In the genomic region with DNA sequence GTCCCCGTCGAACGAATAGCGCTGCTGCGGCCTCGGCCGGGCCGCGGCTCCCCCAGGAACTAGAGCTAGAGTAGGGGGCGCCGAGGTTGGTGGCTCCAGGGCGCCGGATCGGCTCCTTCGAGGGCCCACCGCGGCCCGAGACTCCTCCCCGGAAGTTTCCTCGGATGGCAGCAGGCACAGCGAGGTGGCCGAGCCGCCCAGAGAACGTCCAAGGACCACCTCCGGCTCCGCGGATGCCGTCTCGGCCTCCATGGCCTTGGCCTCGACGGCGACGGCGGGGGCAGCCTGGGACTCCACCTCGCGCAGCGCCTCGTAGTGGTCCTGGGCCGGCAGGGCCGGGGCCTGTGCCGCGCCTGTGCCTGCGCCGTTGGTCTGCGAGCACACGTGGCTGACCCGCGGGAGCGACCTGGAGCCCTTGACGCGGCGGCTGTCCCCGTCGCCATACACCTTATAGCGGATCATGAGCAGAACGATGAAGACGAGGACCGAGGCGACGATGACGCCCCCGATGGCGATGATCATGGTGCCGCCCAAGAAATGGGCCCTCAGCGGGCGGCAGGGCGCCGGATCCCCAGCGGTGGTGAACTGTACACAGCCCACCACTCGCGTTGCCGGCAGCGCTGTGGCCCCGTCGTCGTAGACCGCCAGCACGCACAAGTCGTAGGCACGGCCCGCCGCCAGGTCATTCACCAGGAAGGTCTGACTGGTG, we compare ENCODE assay signal across 1 cellular context.
TF ChIP-seq lines count a peak whose summit lies in the region.

No MANE protein-coding gene starts in this region.

TF ChIP-seq in WTC11, 78 proteins besides CTCF, POLR2A, EP300 and RAD21 (continued from another document):
- TF ChIP-seq, protein P1, sequence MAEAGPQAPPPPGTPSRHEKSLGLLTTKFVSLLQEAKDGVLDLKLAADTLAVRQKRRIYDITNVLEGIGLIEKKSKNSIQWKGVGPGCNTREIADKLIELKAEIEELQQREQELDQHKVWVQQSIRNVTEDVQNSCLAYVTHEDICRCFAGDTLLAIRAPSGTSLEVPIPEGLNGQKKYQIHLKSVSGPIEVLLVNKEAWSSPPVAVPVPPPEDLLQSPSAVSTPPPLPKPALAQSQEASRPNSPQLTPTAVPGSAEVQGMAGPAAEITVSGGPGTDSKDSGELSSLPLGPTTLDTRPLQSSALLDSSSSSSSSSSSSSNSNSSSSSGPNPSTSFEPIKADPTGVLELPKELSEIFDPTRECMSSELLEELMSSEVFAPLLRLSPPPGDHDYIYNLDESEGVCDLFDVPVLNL (CRISPR knock-in tag; IDR thresholded peaks at IDR 0.05; ENCODE audit: borderline replicate concordance, low read depth) = 0 out of 2 replicates have a peak, but pooled peaks have one; percentile 69
- TF ChIP-seq HMGA2 (CRISPR knock-in tag; IDR thresholded peaks at IDR 0.05) = no peak
- no peak for TF ChIP-seq NR3C1 (CRISPR knock-in tag; conservative IDR thresholded peaks at IDR 0.05; ENCODE audit: low read depth)
- TF ChIP-seq GABPB1 (CRISPR knock-in tag; IDR thresholded peaks at IDR 0.05) = no peak
- TF ChIP-seq, protein P2, sequence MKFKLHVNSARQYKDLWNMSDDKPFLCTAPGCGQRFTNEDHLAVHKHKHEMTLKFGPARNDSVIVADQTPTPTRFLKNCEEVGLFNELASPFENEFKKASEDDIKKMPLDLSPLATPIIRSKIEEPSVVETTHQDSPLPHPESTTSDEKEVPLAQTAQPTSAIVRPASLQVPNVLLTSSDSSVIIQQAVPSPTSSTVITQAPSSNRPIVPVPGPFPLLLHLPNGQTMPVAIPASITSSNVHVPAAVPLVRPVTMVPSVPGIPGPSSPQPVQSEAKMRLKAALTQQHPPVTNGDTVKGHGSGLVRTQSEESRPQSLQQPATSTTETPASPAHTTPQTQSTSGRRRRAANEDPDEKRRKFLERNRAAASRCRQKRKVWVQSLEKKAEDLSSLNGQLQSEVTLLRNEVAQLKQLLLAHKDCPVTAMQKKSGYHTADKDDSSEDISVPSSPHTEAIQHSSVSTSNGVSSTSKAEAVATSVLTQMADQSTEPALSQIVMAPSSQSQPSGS (CRISPR knock-in tag; IDR thresholded peaks at IDR 0.05; ENCODE audit: borderline replicate concordance, low read depth) = no peak
- TF ChIP-seq SMAD4 (CRISPR knock-in tag; IDR thresholded peaks at IDR 0.05) = no peak
- TF ChIP-seq ZNF671 (CRISPR knock-in tag; IDR thresholded peaks at IDR 0.05) = peak; percentile 54; the same call in 1 of the 2 replicates
- no peak; the same call in 1 of the 2 replicates for TF ChIP-seq ZNF263 (CRISPR knock-in tag; IDR thresholded peaks at IDR 0.05; ENCODE audit: low read depth)
- TF ChIP-seq CREB1 (CRISPR knock-in tag; IDR thresholded peaks at IDR 0.05) = no peak; the same call in 1 of the 2 replicates
- no peak for TF ChIP-seq ATF1 (CRISPR knock-in tag; IDR thresholded peaks at IDR 0.05)
- TF ChIP-seq KAT7 (CRISPR knock-in tag; IDR thresholded peaks at IDR 0.05; ENCODE audit: borderline replicate concordance) = no peak
- TF ChIP-seq, protein P3, sequence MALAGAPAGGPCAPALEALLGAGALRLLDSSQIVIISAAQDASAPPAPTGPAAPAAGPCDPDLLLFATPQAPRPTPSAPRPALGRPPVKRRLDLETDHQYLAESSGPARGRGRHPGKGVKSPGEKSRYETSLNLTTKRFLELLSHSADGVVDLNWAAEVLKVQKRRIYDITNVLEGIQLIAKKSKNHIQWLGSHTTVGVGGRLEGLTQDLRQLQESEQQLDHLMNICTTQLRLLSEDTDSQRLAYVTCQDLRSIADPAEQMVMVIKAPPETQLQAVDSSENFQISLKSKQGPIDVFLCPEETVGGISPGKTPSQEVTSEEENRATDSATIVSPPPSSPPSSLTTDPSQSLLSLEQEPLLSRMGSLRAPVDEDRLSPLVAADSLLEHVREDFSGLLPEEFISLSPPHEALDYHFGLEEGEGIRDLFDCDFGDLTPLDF (CRISPR knock-in tag; IDR thresholded peaks at IDR 0.05) = 0 out of 2 replicates have a peak, but pooled peaks have one; percentile 47
- TF ChIP-seq TCF7 (CRISPR knock-in tag; IDR thresholded peaks at IDR 0.05; ENCODE audit: low read depth) = no peak
- TF ChIP-seq, protein P4, sequence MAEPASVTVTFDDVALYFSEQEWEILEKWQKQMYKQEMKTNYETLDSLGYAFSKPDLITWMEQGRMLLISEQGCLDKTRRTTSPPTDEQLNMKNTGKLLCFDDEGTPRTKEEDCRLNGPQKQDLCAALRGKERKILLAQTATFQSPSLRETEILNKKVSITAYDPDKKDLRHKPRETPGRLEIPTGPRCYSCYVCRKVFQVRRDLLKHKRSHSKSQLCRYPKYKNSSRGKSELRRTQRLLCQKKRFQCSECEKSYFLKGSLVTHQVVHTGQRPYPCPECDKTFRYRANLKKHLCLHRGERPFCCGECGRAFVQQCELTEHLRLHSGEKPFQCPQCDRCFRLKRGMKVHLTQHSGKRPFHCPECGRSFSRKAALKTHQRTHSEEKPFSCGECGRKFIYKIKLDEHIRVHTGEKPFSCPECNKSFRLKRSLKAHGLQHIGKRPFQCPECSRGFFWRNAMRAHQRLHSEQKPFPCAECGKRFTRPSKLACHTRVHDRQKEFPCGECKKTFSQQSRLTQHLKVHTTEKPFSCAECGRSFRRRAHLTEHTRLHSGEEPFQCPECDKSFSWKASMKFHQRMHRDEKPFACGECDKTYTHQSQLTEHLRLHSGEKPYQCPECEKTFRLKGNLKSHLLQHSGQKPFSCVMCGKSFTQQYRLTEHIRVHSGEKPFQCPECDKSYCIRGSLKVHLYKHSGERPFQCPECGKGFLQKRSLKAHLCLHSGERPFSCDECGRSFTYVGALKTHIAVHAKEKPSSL (CRISPR knock-in tag; conservative IDR thresholded peaks at IDR 0.05) = no peak
- TF ChIP-seq, protein P5, sequence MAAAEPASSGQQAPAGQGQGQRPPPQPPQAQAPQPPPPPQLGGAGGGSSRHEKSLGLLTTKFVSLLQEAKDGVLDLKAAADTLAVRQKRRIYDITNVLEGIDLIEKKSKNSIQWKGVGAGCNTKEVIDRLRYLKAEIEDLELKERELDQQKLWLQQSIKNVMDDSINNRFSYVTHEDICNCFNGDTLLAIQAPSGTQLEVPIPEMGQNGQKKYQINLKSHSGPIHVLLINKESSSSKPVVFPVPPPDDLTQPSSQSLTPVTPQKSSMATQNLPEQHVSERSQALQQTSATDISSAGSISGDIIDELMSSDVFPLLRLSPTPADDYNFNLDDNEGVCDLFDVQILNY (CRISPR knock-in tag; IDR thresholded peaks at IDR 0.05) = peak; percentile 54; the same call in 1 of the 2 replicates
